ENCODE assay signal across 21 cellular contexts in genomic region chr1:104923075-104923474, GRCh38.
DNase-seq lines count a peak whose midpoint lies in the region; ATAC-seq and TF ChIP-seq lines count a peak whose summit lies in the region.
"Had no signal": no experiment of that assay in that cellular context is flagged by ENCODE, and none has a peak within 500 bp of the region (broad histone marks: within the 10 kb centered on the region; RNA-seq: fewer than 3 reads in every experiment).

No MANE protein-coding gene starts in this region.

- H3K9me3 ChIP-seq in OCI-LY1 (ENCODE audit: low read length) (no peaks in the 10 kb centered on the region), SU-DHL-6 (ENCODE audit: insufficient read depth, low read length) (no peaks in the 10 kb centered on the region)
- H3K9me3 ChIP-seq: A549 had no signal

- H4K20me1 ChIP-seq in OCI-LY1 (ENCODE audit: insufficient read depth, low read length) (no peaks in the 10 kb centered on the region), SU-DHL-6 (ENCODE audit: low read depth, low read length) (no peaks in the 10 kb centered on the region)
- H4K20me1 ChIP-seq: BLaER1 treated with 17β-estradiol and CSF1 and Interleukin-3, amounts not matched to agents 10 nM and 100 nM had no signal

- H3K4me2 ChIP-seq in OCI-LY1 (ENCODE audit: low read length) (peak overlapping the region; percentile 42), SU-DHL-6 (ENCODE audit: low read depth, low read length, poor library complexity, severe bottlenecking) (peak overlapping the region; percentile 51)
- H3K4me2 ChIP-seq: A549; BLaER1 treated with 17β-estradiol and CSF1 and Interleukin-3, amounts not matched to agents 10 nM and 100 nM had no signal

- H3K27me3 ChIP-seq in OCI-LY1 (ENCODE audit: insufficient read depth, low read length) (no peaks in the 10 kb centered on the region), SU-DHL-6 (ENCODE audit: low read length) (no peaks in the 10 kb centered on the region)
- H3K27me3 ChIP-seq: BLaER1 treated with 17β-estradiol and CSF1 and Interleukin-3, amounts not matched to agents 10 nM and 100 nM had no signal

- H3K9ac ChIP-seq in OCI-LY1 (ENCODE audit: low read length), result peak overlapping the region; percentile 44
- peak overlapping the region; percentile 40 for H3K9ac ChIP-seq in SU-DHL-6 (ENCODE audit: low read length)
- H3K9ac ChIP-seq: BLaER1 treated with 17β-estradiol and CSF1 and Interleukin-3, amounts not matched to agents 10 nM and 100 nM had no signal

- H3K4me3 ChIP-seq in OCI-LY1 (ENCODE audit: low read depth, low read length, poor library complexity, severe bottlenecking) (peak overlapping the region; percentile 8), SU-DHL-6 (ENCODE audit: insufficient read depth, low read length, poor library complexity, severe bottlenecking) (no peak overlapping the region)
- H3K4me3 ChIP-seq: A549; BLaER1 treated with 17β-estradiol and CSF1 and Interleukin-3, amounts not matched to agents 10 nM and 100 nM had no signal

- peak; percentile 46 for ATAC-seq in GM18868 (IDR thresholded peaks at IDR 0.05; ENCODE audit: unreplicated experiment)
- no peak for ATAC-seq in GM18517 (IDR thresholded peaks at IDR 0.05; ENCODE audit: unreplicated experiment)
- no peak for ATAC-seq in HG02610 (IDR thresholded peaks at IDR 0.05; ENCODE audit: unreplicated experiment)
- ATAC-seq: A549; CD8-positive, alpha-beta T cell had no signal

- H3K9me2 ChIP-seq in OCI-LY1 (ENCODE audit: low read depth, low read length) (no peaks in the 10 kb centered on the region), SU-DHL-6 (replicated peaks; ENCODE audit: insufficient read depth, low read length) (no peaks in the 10 kb centered on the region)

- H3K36me3 ChIP-seq in OCI-LY1 (ENCODE audit: insufficient read depth, low read length) (no peaks in the 10 kb centered on the region), SU-DHL-6 (ENCODE audit: low read length) (no peaks in the 10 kb centered on the region)
- H3K36me3 ChIP-seq: BLaER1 treated with 17β-estradiol and CSF1 and Interleukin-3, amounts not matched to agents 10 nM and 100 nM had no signal

- no peaks in the 10 kb centered on the region for H3F3A ChIP-seq in OCI-LY1 (ENCODE audit: insufficient read depth, low read length)
- 0 out of 2 replicates have a peak, but pooled peaks cover 4% of the 10 kb centered on the region for H3F3A ChIP-seq in SU-DHL-6 (ENCODE audit: insufficient read depth)

- H3K79me2 ChIP-seq in OCI-LY1 (ENCODE audit: insufficient read depth, low read length) (no peaks in the 10 kb centered on the region), SU-DHL-6 (ENCODE audit: insufficient read depth, low read length) (no peaks in the 10 kb centered on the region)

- peaks cover 45% of the 10 kb centered on the region for H3K4me1 ChIP-seq in OCI-LY1 (ENCODE audit: insufficient read depth, low read length, severe bottlenecking)
- H3K4me1 ChIP-seq: A549; BLaER1 treated with 17β-estradiol and CSF1 and Interleukin-3, amounts not matched to agents 10 nM and 100 nM had no signal

- peak overlapping the region; percentile 74 for H3K27ac ChIP-seq in OCI-LY1 (ENCODE audit: low read depth, low read length, poor library complexity, severe bottlenecking)
- peak overlapping the region; percentile 58 for H3K27ac ChIP-seq in SU-DHL-6 (ENCODE audit: low read depth, low read length)
- H3K27ac ChIP-seq: 22Rv1; A549; BLaER1 treated with 17β-estradiol and CSF1 and Interleukin-3, amounts not matched to agents 10 nM and 100 nM; C4-2B had no signal

- DNase-seq in activated CD4-positive, alpha-beta T cell treated with anti-CD3 and anti-CD28 coated beads for 1 hour, result no peak
- DNase-seq: AML-193; CD4-positive, alpha-beta T cell; CD8-positive, alpha-beta T cell; COR-L47; DMS 273 treated with DMSO at 0.1 percent for 48 hours; DMS153; DMS53; DMS79; DND-41; EL; GDM1 had no signal

- H2AFZ ChIP-seq in OCI-LY1 (ENCODE audit: low read length) (peak overlapping the region; percentile 96), SU-DHL-6 (ENCODE audit: low read depth, low read length, severe bottlenecking) (peak overlapping the region; percentile 91)

- TF ChIP-seq CTCF in OCI-LY1 (IDR thresholded peaks at IDR 0.05; ENCODE audit: low read length) (no peak), SU-DHL-6 (IDR thresholded peaks at IDR 0.05; ENCODE audit: insufficient read depth, low read length, poor library complexity, severe bottlenecking) (no peak)
